1 cellular context compared by ENCODE assay signal in genomic region chr6:35427435-35427834, GRCh38.
TF ChIP-seq lines count a peak whose summit lies in the region.

No MANE protein-coding gene starts in this region.

TF ChIP-seq in endothelial cell of umbilical vein, 7 proteins besides CTCF, POLR2A, EP300 and RAD21:
- no peak for TF ChIP-seq EZH2 (IDR thresholded peaks at IDR 0.05; ENCODE audit: borderline replicate concordance, low read depth, low read length, severe bottlenecking)
- no peak for TF ChIP-seq FOS (IDR thresholded peaks at IDR 0.05; ENCODE audit: borderline replicate concordance, insufficient read depth, low read length)
- TF ChIP-seq MAX (IDR thresholded peaks at IDR 0.05; ENCODE audit: insufficient read depth, insufficient read length): no peak
- no peak for TF ChIP-seq JUN (IDR thresholded peaks at IDR 0.05; ENCODE audit: borderline replicate concordance, insufficient read depth, insufficient read length, low read depth)
- no peak for TF ChIP-seq GATA2 (IDR thresholded peaks at IDR 0.05; ENCODE audit: insufficient read depth, insufficient read length, low read depth, low read length)
- no peak for TF ChIP-seq POLR2AphosphoS5 (IDR thresholded peaks at IDR 0.05; ENCODE audit: insufficient read depth, low read depth, low read length)
- no peak for TF ChIP-seq MYC (IDR thresholded peaks at IDR 0.05; ENCODE audit: low read depth, low read length)
TF ChIP-seq in endothelial cell of umbilical vein: peak in this region for 0.
